ENCODE assay signal across 8 cellular contexts in the genomic region with DNA sequence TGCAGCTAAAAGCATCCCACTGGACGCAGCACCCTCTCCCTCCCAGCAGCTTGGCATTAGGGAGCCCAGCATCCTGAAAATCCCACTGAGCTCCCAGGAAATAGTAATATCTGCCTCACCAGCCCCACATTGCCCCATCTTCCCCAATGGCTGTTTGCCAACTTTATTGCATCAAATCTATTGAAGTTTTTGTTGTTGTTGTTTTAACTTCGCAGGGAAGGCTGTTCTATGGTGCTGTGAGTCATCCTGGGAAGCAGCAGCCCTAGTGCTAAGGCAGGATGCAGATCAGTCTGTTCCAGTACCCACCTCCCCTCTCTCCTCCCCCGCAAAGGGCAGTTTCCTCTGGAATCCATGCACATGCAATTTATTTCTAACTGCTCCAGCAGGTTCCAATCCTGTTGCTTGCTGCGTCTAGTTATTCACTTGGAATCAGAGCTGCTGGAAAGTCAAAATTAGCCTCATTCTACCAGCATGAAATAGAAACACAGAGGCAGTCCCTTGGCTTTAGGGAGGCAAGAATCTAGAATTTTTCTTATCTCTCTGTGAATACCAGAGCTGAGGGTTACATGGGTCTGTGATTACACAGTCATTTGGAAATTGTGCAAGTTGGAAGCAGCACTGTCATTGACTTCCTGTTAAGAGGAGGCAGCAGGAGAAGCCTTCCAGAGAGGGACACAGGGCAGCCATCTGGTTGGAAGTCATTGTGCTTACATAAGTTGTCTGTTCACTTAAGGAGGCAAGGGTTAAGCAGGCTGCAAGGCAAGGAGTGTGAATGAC.
DNase-seq lines count a peak whose midpoint lies in the region; TF ChIP-seq lines count a peak whose summit lies in the region.

No MANE protein-coding gene starts in this region.

- H3K4me1 ChIP-seq in thyroid gland = peaks cover 59 to 82% of the 10 kb centered on the region in 2 donors

- TF ChIP-seq POLR2A in thyroid gland (IDR thresholded peaks at IDR 0.05) = no peak

- no peaks in the 10 kb centered on the region for H3K36me3 ChIP-seq in thyroid gland

- H3K4me3 ChIP-seq in thyroid gland (replicated peaks in 1 of 3) = no peak overlapping the region

- 26 to 31% methylated on average over 4 of the region's 4 CpGs for WGBS in thyroid gland, 2 donors

- intact Hi-C loops in thyroid gland (cut with DNase I) = no loop called here

- H3K27ac ChIP-seq in thyroid gland = peak overlapping the region; percentile 71 to 83 (median 82)

- peak; percentile 68 for DNase-seq in DMS53 (lab: John Stamatoyannopoulos, UW)
- DNase-seq in DMS53 treated with DMSO at 0.1 percent for 48 hours (lab: John Stamatoyannopoulos, UW; ENCODE audit: unreplicated experiment) = no peak
- peak; percentile 99 for DNase-seq in amniotic epithelial cell (ENCODE audit: low read depth)
- peak; percentile 72 for DNase-seq in iPS-NIHi7 (ENCODE audit: extremely low spot score)
- DNase-seq in thyroid gland = peak; percentile 78 to 79
- DNase-seq in GDM1 (lab: John Stamatoyannopoulos, UW) = no peak
- no peak for DNase-seq in NCI-H2196 treated with DMSO at 0.1 percent for 48 hours (lab: John Stamatoyannopoulos, UW; ENCODE audit: unreplicated experiment)
- DNase-seq in amniotic stem cell (lab: John Stamatoyannopoulos, UW) = no peak

- no peak for TF ChIP-seq CTCF in thyroid gland (IDR thresholded peaks at IDR 0.05)

- H3K9me3 ChIP-seq in thyroid gland = no peaks in the 10 kb centered on the region

- no peaks in the 10 kb centered on the region for H3K27me3 ChIP-seq in thyroid gland

Comparison
In these comparisons a context has a peak if more than half of its experiments do, and no peak if none do; other contexts are left out.
1. DNase-seq: peak in DMS53 (single experiment), amniotic epithelial cell (single experiment), iPS-NIHi7 (single experiment) and thyroid gland (2 of 2); none in DMS53 treated with DMSO at 0.1 percent for 48 hours (single experiment), GDM1 (single experiment), NCI-H2196 treated with DMSO at 0.1 percent for 48 hours (single experiment) and amniotic stem cell (single experiment).